8 cellular contexts compared by ENCODE assay signal in genomic region chr20:297098-297924, GRCh38. TPM values are rescaled to one million over a fixed set of nuclear protein-coding genes. Genes with fewer than 3 reads are reported as not detected.
DNase-seq lines count a peak whose midpoint lies in the region; ATAC-seq lines count a peak whose summit lies in the region.

TSS of gene ZCCHC3 (plus strand) at chr20:297570. CDS start at chr20:297587, 17 bp downstream.

- DNase-seq in DMS153 treated with DMSO at 0.1 percent for 48 hours (lab: John Stamatoyannopoulos, UW; ENCODE audit: unreplicated experiment) (peak; percentile 76), HuH-7.5 (ENCODE audit: low spot score) (peak; percentile 93), OCI-M1 (lab: John Stamatoyannopoulos, UW) (peak; percentile 98), activated T-cell treated with anti-CD3 and anti-CD28 coated beads for 4 hours (peak; percentile 72), epithelial cell of prostate (ENCODE audit: low read depth, low spot score) (no peak), mucosa of gallbladder (ENCODE audit: low spot score) (peak; percentile 82)
- DNase-seq in stimulated activated CD8-positive, alpha-beta memory T cell treated with anti-CD3 and anti-CD28 coated beads, Interleukin-4, amount 100 ng/mL, for 4 hours (ENCODE audit: low read depth in 2 of 2, low spot score in 1 of 2) = peak; percentile 60 to 74

- ATAC-seq in GM21526 (IDR thresholded peaks at IDR 0.05; ENCODE audit: low FRiP score, unreplicated experiment) = peak; percentile 72

- H3K27ac ChIP-seq in epithelial cell of prostate = peak within 1 kb of the TSS; percentile 96

RNA-seq across cellular contexts. Expression of gene ZCCHC3, which starts in this region (rescaled TPM):
- total RNA-seq in mucosa of gallbladder = 16.7 TPM
